ENCODE assay signal across 8 cellular contexts in the genomic region with DNA sequence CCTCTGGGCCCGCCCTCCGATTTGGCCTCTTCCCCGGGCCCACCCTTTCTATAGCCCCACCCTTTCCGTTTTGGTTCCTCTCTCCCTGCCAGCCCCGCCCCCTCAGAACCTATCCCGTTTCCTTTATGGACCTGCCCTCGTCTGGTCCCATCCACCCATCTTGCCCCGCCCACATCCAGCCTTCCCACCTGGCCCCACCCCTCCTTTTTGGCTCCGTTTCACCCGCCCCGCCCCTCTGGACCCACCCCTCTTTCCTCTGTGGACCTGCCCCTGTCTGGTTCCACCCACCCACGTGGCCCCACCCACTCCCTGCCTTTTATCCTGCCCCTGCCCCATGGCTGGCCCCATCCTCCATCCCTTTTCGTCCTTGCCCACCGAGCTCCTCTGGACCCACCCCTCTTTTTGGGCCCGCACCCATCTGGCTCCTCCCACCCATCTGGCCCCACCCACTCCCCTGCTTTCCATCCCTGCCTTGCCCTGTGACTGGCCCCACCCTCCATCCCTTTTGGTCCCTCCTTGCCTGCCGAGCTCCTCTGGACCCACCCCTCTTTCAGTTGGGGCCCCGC.
A peak's percentile ranks its signal among the peaks of the same experiment; 100 is the strongest.
DNase-seq lines count a peak whose midpoint lies in the region; ATAC-seq and TF ChIP-seq lines count a peak whose summit lies in the region.

No MANE protein-coding gene starts in this region.

- H3K27me3 ChIP-seq in HAP-1 (ENCODE audit: low read depth), result no peaks in the 10 kb centered on the region; the same call in 1 of the 2 replicates
- H3K27me3 ChIP-seq in mucosa of rectum (ENCODE audit: control insufficient read depth in 2 of 2, insufficient read depth in 2 of 2, low read length in 2 of 2), result no peaks in the 10 kb centered on the region

- H3K27ac ChIP-seq in RWPE1 (no peak overlapping the region), mucosa of rectum (ENCODE audit: low read depth in 2 of 2, low read length in 2 of 2) (peak overlapping the region; percentile 23 to 28)

- ATAC-seq in GM18505 (IDR thresholded peaks at IDR 0.05; ENCODE audit: unreplicated experiment), result no peak

- no peak overlapping the region for H3K9ac ChIP-seq in mucosa of rectum (ENCODE audit: low read depth in 1 of 2, low read length in 2 of 2)

- H3K4me1 ChIP-seq in HAP-1 (peaks cover 11% of the 10 kb centered on the region), mucosa of rectum (ENCODE audit: control insufficient read depth in 2 of 2, insufficient read depth in 2 of 2, low read length in 2 of 2) (peaks cover 10 to 22% of the 10 kb centered on the region in 2 donors)

- CTCF ChIA-PET in RWPE1 (lab: Yijun Ruan, JAX), result interaction anchor here (0.5 to 1.4 kb wide), 2 partner anchors 75 to 80 kb away, joined by 4 to 5 read pairs; no protein-coding TSS in a partner anchor

- TF ChIP-seq CTCF in RWPE1 (conservative IDR thresholded peaks at IDR 0.05; ENCODE audit: low read depth), result no peak

- in situ Hi-C loops in HAP-1 (cut with MboI; ENCODE audit: low sequenced_read_pairs), result no loop called here

- H3K9me3 ChIP-seq in HAP-1 (no peaks in the 10 kb centered on the region), mucosa of rectum (ENCODE audit: control insufficient read depth in 2 of 2, low read length in 2 of 2) (no peaks in the 10 kb centered on the region)

- no peak for TF ChIP-seq POLR2A in GM18505 (IDR thresholded peaks at IDR 0.05; ENCODE audit: borderline replicate concordance, extremely low read depth, insufficient read depth, insufficient read length)

- DNase-seq in HAP-1 (ENCODE audit: low spot score in 2 of 2) (peak; percentile 88 to 100), RWPE1 (ENCODE audit: low spot score) (peak; percentile 54), amniotic epithelial cell (ENCODE audit: low read depth) (peak; percentile 17), ureter (ENCODE audit: low spot score) (peak; percentile 57), foreskin melanocyte (no peak), DMS79 treated with DMSO at 0.1 percent for 48 hours (lab: John Stamatoyannopoulos, UW) (no peak)

- H3K4me3 ChIP-seq in HAP-1, result peak overlapping the region; percentile 1; the same call in 1 of the 2 replicates
- no peak overlapping the region for H3K4me3 ChIP-seq in mucosa of rectum (ENCODE audit: low read length in 2 of 2)

- POLR2A ChIA-PET in RWPE1 (lab: Yijun Ruan, JAX; ENCODE audit: low non-redundant PET), result no interaction called here

- no peaks in the 10 kb centered on the region for H3K36me3 ChIP-seq in HAP-1 (replicated peaks)
- H3K36me3 ChIP-seq in mucosa of rectum (ENCODE audit: control insufficient read depth in 2 of 2, insufficient read depth in 2 of 2, low read length in 2 of 2), result no peaks in the 10 kb centered on the region

Comparison
In these comparisons a context has a peak if more than half of its experiments do, and no peak if none do; other contexts are left out.
1. DNase-seq: peak in HAP-1 (2 of 2), RWPE1 (single experiment), amniotic epithelial cell (single experiment) and ureter (single experiment); none in foreskin melanocyte (single experiment) and DMS79 treated with DMSO at 0.1 percent for 48 hours (single experiment).